In the genomic region with DNA sequence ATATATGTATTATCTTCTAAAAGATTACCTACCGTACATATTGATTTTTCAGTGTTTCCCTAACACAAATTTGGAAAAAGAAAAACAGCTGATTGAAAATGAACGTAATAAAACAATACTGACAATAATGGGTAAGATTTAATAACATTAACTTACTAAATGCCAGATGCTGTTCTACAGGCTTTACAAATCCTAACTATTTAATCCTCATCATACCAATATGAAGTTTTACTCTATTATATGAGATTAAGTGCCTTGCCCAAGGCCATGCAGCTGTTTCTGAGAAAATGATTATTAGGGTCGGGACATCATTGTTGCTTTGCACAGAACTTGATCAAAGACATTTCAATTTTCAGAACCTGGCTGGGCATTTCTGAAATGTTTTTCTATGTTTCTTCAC, we compare ENCODE assay signal across 30 cellular contexts.
"Had no signal": no experiment of that assay in that cellular context is flagged by ENCODE, and none has a peak within 500 bp of the region (broad histone marks: within the 10 kb centered on the region; RNA-seq: fewer than 3 reads in every experiment).

No MANE protein-coding gene starts in this region.

- H3K36me3 Mint-ChIP-seq: memory B cell, naive B cell had no signal

- H3K4me1 Mint-ChIP-seq: memory B cell; naive B cell; stimulated activated naive CD8-positive, alpha-beta T cell treated with anti-CD3 and anti-CD28 coated beads, Interleukin-15, amount 100 ng/mL, for 72 hours had no signal

- H3K27ac ChIP-seq: esophagus muscularis mucosa, foreskin keratinocyte, gastroesophageal sphincter, hepatocyte, neutrophil, parathyroid adenoma, suprapubic skin, transverse colon, upper lobe of right lung, uterus had no signal

- H3K9ac ChIP-seq: parathyroid adenoma had no signal

- H3K4me3 Mint-ChIP-seq: dendritic cell treated with granulocyte-macrophage colony-stimulating factor and Interleukin-4, amounts not matched to agents 40 ng/mL and 50 ng/mL, for 4 days; memory B cell; naive B cell; natural killer cell treated with Interleukin-12 subunit alpha and Interleukin-12 subunit beta and Interleukin-15 and Interleukin-18, amount 100 ng/mL, for 72 hours; neural crest cell; stimulated activated naive CD8-positive, alpha-beta T cell treated with anti-CD3 and anti-CD28 coated beads, Interleukin-15, amount 100 ng/mL, for 72 hours had no signal

- DNase-seq: effector memory CD4-positive, alpha-beta T cell; foreskin keratinocyte; heart left ventricle; kidney; mucosa of descending colon; naive B cell; stimulated activated CD4-positive, alpha-beta T cell treated with anti-CD3 and anti-CD28 coated beads, Interleukin-12 subunit alpha, Interleukin-12 subunit beta, amount 100 ng/mL, for 4 hours; stimulated activated CD4-positive, alpha-beta T cell treated with anti-CD3 and anti-CD28 coated beads, Interleukin-1b, Interleukin-23, amount 100 ng/mL, for 48 hours; stimulated activated CD4-positive, alpha-beta T cell treated with anti-CD3 and anti-CD28 coated beads, Interleukin-4, amount 100 ng/mL, for 1 hour; stimulated activated CD8-positive, alpha-beta memory T cell treated with anti-CD3 and anti-CD28 coated beads, Interleukin-4, amount 100 ng/mL, for 48 hours; stimulated activated naive CD4-positive, alpha-beta T cell; stimulated activated naive CD8-positive, alpha-beta T cell treated with anti-CD3 and anti-CD28 coated beads, Interleukin-15, amount 100 ng/mL, for 72 hours; transverse colon; upper lobe of right lung; uterus had no signal

- H3K36me3 ChIP-seq: esophagus muscularis mucosa, gastroesophageal sphincter, heart left ventricle, neutrophil, right atrium auricular region, suprapubic skin, transverse colon, upper lobe of right lung, uterus had no signal

- H3K27me3 Mint-ChIP-seq: dendritic cell treated with granulocyte-macrophage colony-stimulating factor and Interleukin-4, amounts not matched to agents 40 ng/mL and 50 ng/mL, for 4 days; memory B cell; naive B cell; natural killer cell treated with Interleukin-12 subunit alpha and Interleukin-12 subunit beta and Interleukin-15 and Interleukin-18, amount 100 ng/mL, for 72 hours; progenitor cell of endocrine pancreas; stimulated activated naive CD8-positive, alpha-beta T cell treated with anti-CD3 and anti-CD28 coated beads, Interleukin-15, amount 100 ng/mL, for 72 hours had no signal

- H3K9me3 Mint-ChIP-seq: dendritic cell treated with granulocyte-macrophage colony-stimulating factor and Interleukin-4, amounts not matched to agents 40 ng/mL and 50 ng/mL, for 4 days; stimulated activated naive CD8-positive, alpha-beta T cell treated with anti-CD3 and anti-CD28 coated beads, Interleukin-15, amount 100 ng/mL, for 72 hours had no signal

- H3K4me3 ChIP-seq: esophagus muscularis mucosa, gastroesophageal sphincter, heart left ventricle, hepatocyte, lung, mucosa of descending colon, right atrium auricular region, smooth muscle cell, suprapubic skin, transverse colon, upper lobe of right lung, uterus had no signal

- H3K27ac Mint-ChIP-seq: dendritic cell treated with granulocyte-macrophage colony-stimulating factor and Interleukin-4, amounts not matched to agents 40 ng/mL and 50 ng/mL, for 4 days; memory B cell; naive B cell; natural killer cell treated with Interleukin-12 subunit alpha and Interleukin-12 subunit beta and Interleukin-15 and Interleukin-18, amount 100 ng/mL, for 72 hours; progenitor cell of endocrine pancreas; stimulated activated naive CD8-positive, alpha-beta T cell treated with anti-CD3 and anti-CD28 coated beads, Interleukin-15, amount 100 ng/mL, for 72 hours had no signal

- H3K9me3 ChIP-seq: esophagus muscularis mucosa, gastroesophageal sphincter, mucosa of descending colon, neutrophil, right atrium auricular region, suprapubic skin, transverse colon, upper lobe of right lung, uterus had no signal

- ATAC-seq: foreskin keratinocyte; gastroesophageal sphincter; heart left ventricle; left lobe of liver; mucosa of descending colon; natural killer cell treated with Interleukin-12 subunit alpha and Interleukin-12 subunit beta and Interleukin-15 and Interleukin-18, amount 100 ng/mL, for 72 hours; stimulated activated naive CD8-positive, alpha-beta T cell treated with anti-CD3 and anti-CD28 coated beads, Interleukin-15, amount 100 ng/mL, for 72 hours; upper lobe of right lung had no signal
